Comparison of ENCODE assay signal across 13 cellular contexts in genomic region chr20:21251278-21251677, GRCh38. TPM values are rescaled to one million over a fixed set of nuclear protein-coding genes. Genes with fewer than 3 reads are reported as not detected.
A peak's percentile ranks its signal among the peaks of the same experiment; 100 is the strongest.
DNase-seq lines count a peak whose midpoint lies in the region; ATAC-seq and TF ChIP-seq lines count a peak whose summit lies in the region.
"Had no signal": no experiment of that assay in that cellular context is flagged by ENCODE, and none has a peak within 500 bp of the region (broad histone marks: within the 10 kb centered on the region; RNA-seq: fewer than 3 reads in every experiment).

No MANE protein-coding gene starts in this region.

- H3K27ac Mint-ChIP-seq in activated T-cell treated with anti-CD3 and anti-CD28 coated beads, Interleukin-2, amount 50 U/mL, for 72 hours = peak overlapping the region; percentile 74
- H3K27ac Mint-ChIP-seq: activated T-helper 1 cell treated with anti-CD3 and anti-CD28 coated beads, Interleukin-12 subunit alpha, Interleukin-12 subunit beta, Interleukin-2, Interleukin-4 antibody, amounts not matched to agents 30 ng/mL and 10 ng/mL and 1 ng/mL, durations not matched to agents 14 hours and 24 hours and 36 hours; CD4-positive, alpha-beta memory T cell had no signal

- DNase-seq in AG10803 (ENCODE audit: low read depth) (peak; percentile 11), EH (ENCODE audit: low read depth) (peak; percentile 7), myocyte (ENCODE audit: low read depth) (peak; percentile 56), COLO668 (lab: John Stamatoyannopoulos, UW; ENCODE audit: unreplicated experiment) (no peak), foreskin fibroblast (no peak)
- DNase-seq in activated T-cell treated with anti-CD3 and anti-CD28 coated beads, Interleukin-2, amount 50 U/mL, for 72 hours = peak; percentile 8 to 29
- DNase-seq: CD4-positive, alpha-beta memory T cell; GDM1; KG1 had no signal

- H3K4me1 Mint-ChIP-seq in activated T-cell treated with anti-CD3 and anti-CD28 coated beads, Interleukin-2, amount 50 U/mL, for 72 hours (ENCODE audit: low read depth) = peaks cover 39% of the 10 kb centered on the region
- H3K4me1 Mint-ChIP-seq: CD4-positive, alpha-beta memory T cell had no signal

- ATAC-seq in activated T-cell treated with anti-CD3 and anti-CD28 coated beads, Interleukin-2, amount 50 U/mL, for 72 hours (replicated peaks in 1 of 2) = peak; percentile 88 to 94
- ATAC-seq in GM21390 (IDR thresholded peaks at IDR 0.05; ENCODE audit: unreplicated experiment) = no peak
- ATAC-seq: left lobe of liver had no signal

- H3K27me3 Mint-ChIP-seq in activated T-cell treated with anti-CD3 and anti-CD28 coated beads, Interleukin-2, amount 50 U/mL, for 72 hours (ENCODE audit: low read depth) = peaks cover 3% of the 10 kb centered on the region

- H3K4me3 ChIP-seq in AG10803 (ENCODE audit: low read length) (no peak overlapping the region), foreskin fibroblast (ENCODE audit: low read depth in 1 of 2, low read length in 2 of 2) (no peak overlapping the region)
- H3K4me3 ChIP-seq: SJCRH30 had no signal

- H3K9me3 Mint-ChIP-seq in activated T-cell treated with anti-CD3 and anti-CD28 coated beads, Interleukin-2, amount 50 U/mL, for 72 hours = no peaks in the 10 kb centered on the region
- H3K9me3 Mint-ChIP-seq: activated T-helper 1 cell treated with anti-CD3 and anti-CD28 coated beads, Interleukin-12 subunit alpha, Interleukin-12 subunit beta, Interleukin-2, Interleukin-4 antibody, amounts not matched to agents 30 ng/mL and 10 ng/mL and 1 ng/mL, durations not matched to agents 14 hours and 24 hours and 36 hours had no signal

- no peak for TF ChIP-seq CTCF in AG10803 (conservative IDR thresholded peaks at IDR 0.05; ENCODE audit: low read length)
- TF ChIP-seq CTCF in foreskin fibroblast (IDR thresholded peaks at IDR 0.05; ENCODE audit: low read depth, low read length) = no peak

- H3K36me3 Mint-ChIP-seq in activated T-cell treated with anti-CD3 and anti-CD28 coated beads, Interleukin-2, amount 50 U/mL, for 72 hours (ENCODE audit: insufficient read depth in 2 of 2) = peaks cover 0 to 2% of the 10 kb centered on the region in 2 donors

- H3K4me3 Mint-ChIP-seq in activated T-cell treated with anti-CD3 and anti-CD28 coated beads, Interleukin-2, amount 50 U/mL, for 72 hours = peak overlapping the region; percentile 52 to 73
- H3K4me3 Mint-ChIP-seq: activated T-helper 1 cell treated with anti-CD3 and anti-CD28 coated beads, Interleukin-12 subunit alpha, Interleukin-12 subunit beta, Interleukin-2, Interleukin-4 antibody, amounts not matched to agents 30 ng/mL and 10 ng/mL and 1 ng/mL, durations not matched to agents 14 hours and 24 hours and 36 hours; CD4-positive, alpha-beta memory T cell had no signal

RNA-seq across cellular contexts. Expression of gene XRN2, which starts 51.9 kb away (rescaled TPM):
- 10 to 100 TPM; 77.9 to 81.8 TPM for total RNA-seq in activated T-cell treated with anti-CD3 and anti-CD28 coated beads, Interleukin-2, amount 50 U/mL, for 72 hours
- total RNA-seq in myocyte = 87.0 and 91.1 TPM in 2 replicates
- 37.1 TPM for polyA plus RNA-seq in myocyte (2012)

Comparison
In these comparisons a context has a peak if more than half of its experiments do, and no peak if none do; other contexts are left out.
1. DNase-seq: peak in AG10803 (single experiment), EH (single experiment), activated T-cell treated with anti-CD3 and anti-CD28 coated beads, Interleukin-2, amount 50 U/mL, for 72 hours (2 of 2) and myocyte (single experiment); none in COLO668 (single experiment) and foreskin fibroblast (0 of 2).